ENCODE assay signal across 22 cellular contexts in genomic region chr21:42638266-42638863, GRCh38.
"Had no signal": no experiment of that assay in that cellular context is flagged by ENCODE, and none has a peak within 500 bp of the region (broad histone marks: within the 10 kb centered on the region; RNA-seq: fewer than 3 reads in every experiment).

No MANE protein-coding gene starts in this region.

- H3K36me3 ChIP-seq: esophagus squamous epithelium, gastroesophageal sphincter, tibial artery, upper lobe of left lung, vagina had no signal

- ATAC-seq: gastroesophageal sphincter; left cardiac atrium; left ventricle myocardium superior; naive thymus-derived CD4-positive, alpha-beta T cell; right cardiac atrium; stimulated activated effector memory CD8-positive, alpha-beta T cell treated with anti-CD3 and anti-CD28 coated beads, Interleukin-12 subunit alpha, Interleukin-12 subunit beta, amount 100 ng/mL, for 72 hours; stimulated activated naive CD8-positive, alpha-beta T cell treated with anti-CD3 and anti-CD28 coated beads, Interleukin-15, Interleukin-2, amounts not matched to agents 100 U/mL and 50 U/mL, for 24 hours had no signal

- FAIRE-seq: colon, keratinocyte, small intestine had no signal

- DNase-seq: esophagus squamous epithelium; foreskin fibroblast; glutamatergic neuron; immature natural killer cell; left cardiac atrium; left ventricle myocardium superior; mesendoderm; naive thymus-derived CD4-positive, alpha-beta T cell; nephron progenitor cell; right cardiac atrium; small intestine; stimulated activated CD4-positive, alpha-beta T cell treated with anti-CD3 and anti-CD28 coated beads, Interleukin-2, amount 100 ng/mL, for 48 hours; stimulated activated CD8-positive, alpha-beta memory T cell treated with anti-CD3 and anti-CD28 coated beads, Interleukin-4, amount 100 ng/mL, for 48 hours; stimulated activated naive CD8-positive, alpha-beta T cell treated with anti-CD3 and anti-CD28 coated beads, Interleukin-15, Interleukin-2, amounts not matched to agents 100 U/mL and 50 U/mL, for 24 hours; tibial artery had no signal

- H3K27ac ChIP-seq: esophagus squamous epithelium, gastroesophageal sphincter, tibial artery, upper lobe of left lung, vagina had no signal

- H3K27me3 ChIP-seq: vagina had no signal

- H3K9me3 ChIP-seq: esophagus squamous epithelium, gastroesophageal sphincter, tibial artery, upper lobe of left lung, vagina had no signal

- H3K4me3 ChIP-seq: esophagus squamous epithelium, gastroesophageal sphincter, lung, tibial artery, upper lobe of left lung, vagina had no signal
